12 cellular contexts compared by ENCODE assay signal in the genomic region with DNA sequence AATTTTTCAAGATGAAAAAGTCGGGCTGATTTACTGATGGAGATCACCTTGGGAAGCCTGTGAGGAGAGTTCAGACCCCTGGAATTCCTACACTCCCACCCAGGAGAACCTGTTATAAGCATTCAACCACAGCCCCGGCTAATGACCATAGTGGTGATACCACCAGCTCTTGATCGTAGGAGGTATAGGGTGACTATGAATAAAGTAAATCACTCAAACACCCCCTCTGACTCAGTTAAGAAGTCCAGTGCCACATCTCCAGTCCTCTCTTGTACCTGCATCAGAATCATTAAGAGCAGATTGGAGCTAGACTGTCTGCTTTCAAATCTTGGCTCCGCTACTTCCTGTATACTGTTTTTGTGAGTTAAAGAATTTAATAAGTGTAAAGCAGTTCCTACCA.
DNase-seq lines count a peak whose midpoint lies in the region; ATAC-seq and TF ChIP-seq lines count a peak whose summit lies in the region.
"Had no signal": no experiment of that assay in that cellular context is flagged by ENCODE, and none has a peak within 500 bp of the region (broad histone marks: within the 10 kb centered on the region; RNA-seq: fewer than 3 reads in every experiment).

No MANE protein-coding gene starts in this region.

- no peaks in the 10 kb centered on the region for H3K9me3 Mint-ChIP-seq in MCF 10A (ENCODE audit: unreplicated experiment)
- H3K9me3 Mint-ChIP-seq: nephron had no signal

- intact Hi-C loops in MCF 10A (cut with micrococcal nuclease) (loop anchor here (5.0 kb wide), 1 partner anchor 443 kb away; no protein-coding TSS in a partner anchor), breast epithelium (cut with DNase I; ENCODE audit: low total_unique reads) (no loop called here), lower leg skin (cut with DNase I; ENCODE audit: low total_unique reads) (no loop called here)

- POLR2A ChIA-PET in MCF 10A (lab: Yijun Ruan, JAX), result interaction anchor here (1.3 to 13.8 kb wide), 9 partner anchors 10 to 143 kb away, joined by 3 to 408 read pairs (median 19); no protein-coding TSS in a partner anchor

- H3K36me3 Mint-ChIP-seq in MCF 10A (ENCODE audit: insufficient read depth, unreplicated experiment), result peaks cover 45% of the 10 kb centered on the region
- no peaks in the 10 kb centered on the region for H3K36me3 Mint-ChIP-seq in T-helper 17 cell (ENCODE audit: low read depth)

- CTCF ChIA-PET in MCF 10A (lab: Yijun Ruan, JAX), result interaction anchor here (0.5 to 1.3 kb wide), 4 partner anchors 10 to 641 kb away, joined by 3 to 5 read pairs (median 4); no protein-coding TSS in a partner anchor

- H3K4me3 Mint-ChIP-seq in MCF 10A (ENCODE audit: unreplicated experiment), result peak overlapping the region; percentile 74
- peak overlapping the region; percentile 57 for H3K4me3 Mint-ChIP-seq in T-helper 17 cell
- H3K4me3 Mint-ChIP-seq: nephron had no signal

- no TSS peak for BruUV-seq in MCF 10A (replicated peaks; lab: Mats Ljungman, UMichigan)

- TF ChIP-seq POLR2A in breast epithelium (IDR thresholded peaks at IDR 0.05) (no peak), lower leg skin (IDR thresholded peaks at IDR 0.05) (no peak)

- no peak for TF ChIP-seq CTCF in MCF 10A (IDR thresholded peaks at IDR 0.05; ENCODE audit: unreplicated experiment)
- TF ChIP-seq CTCF in breast epithelium (IDR thresholded peaks at IDR 0.05), result no peak
- TF ChIP-seq CTCF in lower leg skin (IDR thresholded peaks at IDR 0.05), result no peak

- H3K9me3 ChIP-seq in breast epithelium (no peaks in the 10 kb centered on the region), T-helper 17 cell (ENCODE audit: control insufficient read depth, low read length, poor library complexity, severe bottlenecking) (no peaks in the 10 kb centered on the region)
- H3K9me3 ChIP-seq: Caco-2 had no signal

- H3K4me1 Mint-ChIP-seq in MCF 10A (ENCODE audit: insufficient read depth, unreplicated experiment) (peaks cover 11% of the 10 kb centered on the region), T-helper 17 cell (peaks cover 25% of the 10 kb centered on the region)

- H3K27ac ChIP-seq in breast epithelium, result no peak overlapping the region
- H3K27ac ChIP-seq: coronary artery had no signal

- no peaks in the 10 kb centered on the region for H3K36me3 ChIP-seq in breast epithelium

- H3K4me3 ChIP-seq in breast epithelium, result peak overlapping the region in 1 of 3 donors; percentile 61
- H3K4me3 ChIP-seq in lower leg skin (ENCODE audit: low read depth, poor library complexity, severe bottlenecking), result no peak overlapping the region
- H3K4me3 ChIP-seq: coronary artery had no signal

- peaks cover 63% of the 10 kb centered on the region for H3K27me3 Mint-ChIP-seq in MCF 10A (ENCODE audit: insufficient read depth, unreplicated experiment)
- no peaks in the 10 kb centered on the region for H3K27me3 Mint-ChIP-seq in T-helper 17 cell

- H3K27ac Mint-ChIP-seq in MCF 10A (ENCODE audit: low read depth, unreplicated experiment) (peak overlapping the region; percentile 85), T-helper 17 cell (peak overlapping the region; percentile 95)
- H3K27ac Mint-ChIP-seq: nephron had no signal

- peaks cover 0 to 35% of the 10 kb centered on the region in 2 donors for H3K27me3 ChIP-seq in breast epithelium

- peaks cover 0 to 2% of the 10 kb centered on the region in 2 donors for H3K4me1 ChIP-seq in breast epithelium
- H3K4me1 ChIP-seq: Caco-2 had no signal

- WGBS in lower leg skin, 2 donors, result 78 to 79% methylated on average over 4 of the region's 4 CpGs

- DNase-seq in MCF 10A (ENCODE audit: unreplicated experiment) (no peak), breast epithelium (ENCODE audit: low spot score in 2 of 2) (no peak), T-helper 17 cell (no peak), fibroblast of peridontal ligament (ENCODE audit: extremely low read depth) (peak; percentile 29), mucosa of gallbladder (ENCODE audit: low spot score) (no peak), lower leg skin (ENCODE audit: low spot score in 2 of 2) (no peak)
- DNase-seq: Caco-2, hippocampal formation had no signal

- no peak for ATAC-seq in T-helper 17 cell
- no peak for ATAC-seq in HG02759 (IDR thresholded peaks at IDR 0.05; ENCODE audit: unreplicated experiment)
- ATAC-seq in HG02678 (IDR thresholded peaks at IDR 0.05; ENCODE audit: unreplicated experiment), result no peak
